ENCODE assay signal across 9 cellular contexts in the genomic region with DNA sequence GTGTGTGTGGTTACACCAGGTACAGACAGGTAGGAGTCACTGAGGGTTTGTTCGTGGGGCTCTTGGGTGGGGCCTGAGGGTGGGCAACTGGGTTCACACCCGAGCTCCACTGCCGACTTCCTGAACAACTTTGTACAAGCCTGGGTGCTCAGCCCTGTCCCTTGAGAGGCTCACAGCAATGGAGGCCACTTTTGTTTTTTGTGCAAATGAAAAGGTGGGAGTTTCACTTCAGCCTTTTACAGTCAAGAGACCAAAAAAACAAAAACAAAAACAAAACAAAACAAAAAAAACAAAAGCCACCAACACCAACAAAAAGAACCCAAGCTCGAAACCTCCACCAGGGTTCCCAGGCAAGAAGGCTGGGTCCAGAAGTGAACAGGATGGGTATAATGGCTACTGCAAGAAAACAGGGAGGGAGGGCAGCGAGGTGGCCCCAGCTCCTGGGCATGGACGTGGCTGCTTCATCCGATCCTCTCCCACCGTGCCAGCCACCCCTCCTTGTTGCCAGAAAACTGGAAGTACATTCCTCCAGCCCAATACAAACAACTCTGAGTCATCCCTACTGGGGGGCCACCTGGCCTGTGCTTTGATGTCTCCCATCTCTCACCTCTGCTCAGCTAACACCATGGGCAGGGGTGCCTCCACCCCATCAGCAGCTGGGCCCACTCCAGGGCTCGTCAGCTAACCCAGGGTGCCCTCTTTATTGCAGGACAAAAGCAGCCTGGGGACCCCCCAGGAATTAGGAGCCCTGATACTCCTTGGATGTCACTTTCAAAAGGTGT.
DNase-seq lines count a peak whose midpoint lies in the region; TF ChIP-seq lines count a peak whose summit lies in the region.
"Had no signal": no experiment of that assay in that cellular context is flagged by ENCODE, and none has a peak within 500 bp of the region (broad histone marks: within the 10 kb centered on the region; RNA-seq: fewer than 3 reads in every experiment).

No MANE protein-coding gene starts in this region.

- TF ChIP-seq CTCF in MM.1S (IDR thresholded peaks at IDR 0.05; ENCODE audit: low read length) (no peak), coronary artery (IDR thresholded peaks at IDR 0.05) (no peak), neutrophil (IDR thresholded peaks at IDR 0.05) (no peak)

- H3K9ac ChIP-seq in MM.1S (ENCODE audit: low read length) = peak overlapping the region; percentile 14; the same call in 1 of the 2 replicates

- H3K4me1 ChIP-seq in MM.1S (ENCODE audit: low read length) (peaks cover 49% of the 10 kb centered on the region), neutrophil (ENCODE audit: control insufficient read depth in 1 of 2, insufficient read depth in 1 of 2, low read depth in 1 of 2, low read length in 1 of 2) (peaks cover 64 to 66% of the 10 kb centered on the region in 2 experiments)

- H4K20me1 ChIP-seq in MM.1S (ENCODE audit: insufficient read depth, low read length) = no peaks in the 10 kb centered on the region

- H3K79me2 ChIP-seq in MM.1S (ENCODE audit: low read length) = peaks cover 66% of the 10 kb centered on the region

- H3K4me3 ChIP-seq in MM.1S (ENCODE audit: low read length) = peak overlapping the region; percentile 82
- peak overlapping the region; percentile 83 for H3K4me3 ChIP-seq in coronary artery
- H3K4me3 ChIP-seq in neutrophil (ENCODE audit: low read depth in 1 of 2, low read length in 1 of 2) = peak overlapping the region; percentile 86 to 91

- H3K9me2 ChIP-seq in MM.1S (replicated peaks; ENCODE audit: insufficient read depth, low read length) = no peaks in the 10 kb centered on the region

- 0 out of 2 replicates have a peak, but pooled peaks cover 2% of the 10 kb centered on the region for H3F3A ChIP-seq in MM.1S (ENCODE audit: insufficient read depth, low read length)

- no peaks in the 10 kb centered on the region for H3K27me3 ChIP-seq in MM.1S (replicated peaks; ENCODE audit: insufficient read depth, low read length)
- H3K27me3 ChIP-seq in neutrophil = no peaks in the 10 kb centered on the region

- H3K36me3 ChIP-seq in MM.1S (replicated peaks; ENCODE audit: insufficient read depth, low read length) (no peaks in the 10 kb centered on the region), neutrophil (no peaks in the 10 kb centered on the region)

- H3K9me3 ChIP-seq in MM.1S (replicated peaks; ENCODE audit: insufficient read depth, low read length) (no peaks in the 10 kb centered on the region), neutrophil (no peaks in the 10 kb centered on the region)

- H3K4me2 ChIP-seq in MM.1S (ENCODE audit: low read depth, low read length) = peak overlapping the region; percentile 81

- no peak overlapping the region for H2AFZ ChIP-seq in MM.1S (ENCODE audit: low read length)

- DNase-seq in DMS53 (lab: John Stamatoyannopoulos, UW) = peak; percentile 79
- DNase-seq in MM.1S = no peak
- DNase-seq in coronary artery (ENCODE audit: low spot score) = no peak
- DNase-seq in stimulated activated CD4-positive, alpha-beta T cell treated with anti-CD3 and anti-CD28 coated beads, Interleukin-15, amount 100 ng/mL, for 24 hours = no peak
- DNase-seq in NK-92 (lab: John Stamatoyannopoulos, UW; ENCODE audit: unreplicated experiment) = no peak
- no peak for DNase-seq in NCI-H774 (lab: John Stamatoyannopoulos, UW)
- no peak for DNase-seq in NOMO-1 treated with DMSO at 0.1 percent for 48 hours (lab: John Stamatoyannopoulos, UW; ENCODE audit: unreplicated experiment)
- DNase-seq: NCI-H1105 treated with DMSO at 0.1 percent for 48 hours had no signal

- H3K27ac ChIP-seq in MM.1S (ENCODE audit: low read length) (peak overlapping the region; percentile 20; the same call in 1 of the 2 replicates), coronary artery (peak overlapping the region; percentile 86 to 92), neutrophil (peak overlapping the region; percentile 90)

Comparison
In these comparisons a context has a peak if more than half of its experiments do, and no peak if none do; other contexts are left out.
1. H3K27ac ChIP-seq: peak in every context shown above with its lines; median percentile 90 in neutrophil; 89 in coronary artery; 20 in MM.1S.